Comparison of ENCODE assay signal across 25 cellular contexts in the genomic region with DNA sequence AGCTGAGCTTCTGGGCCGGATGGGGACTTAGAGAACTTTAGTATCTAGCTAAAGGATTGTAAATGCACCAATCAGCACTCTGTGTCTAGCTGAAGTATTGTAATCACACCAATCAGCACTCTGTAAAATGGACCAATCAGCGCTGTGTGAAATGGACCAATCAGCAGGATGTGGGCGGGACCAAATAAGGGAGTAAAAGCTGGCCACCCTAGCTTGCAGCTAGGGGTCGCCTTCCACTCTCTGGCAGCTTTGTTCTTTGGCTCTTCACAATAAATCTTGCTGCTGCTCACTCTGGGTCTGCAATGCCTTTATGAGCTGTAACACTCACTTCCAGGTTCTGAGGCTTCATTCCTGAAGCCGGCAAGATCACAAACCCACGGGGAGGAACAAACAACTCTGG.
"Had no signal": no experiment of that assay in that cellular context is flagged by ENCODE, and none has a peak within 500 bp of the region (broad histone marks: within the 10 kb centered on the region; RNA-seq: fewer than 3 reads in every experiment).

No MANE protein-coding gene starts in this region.

- H3K27ac ChIP-seq: adrenal gland, esophagus muscularis mucosa, hepatocyte, left ventricle myocardium inferior, spleen, tibial artery had no signal

- H3K4me1 ChIP-seq: adrenal gland, esophagus muscularis mucosa, left ventricle myocardium inferior, spleen, tibial artery had no signal

- H3K79me2 ChIP-seq: hepatocyte had no signal

- H3K4me3 Mint-ChIP-seq: activated B cell treated with CpG ODN at 0.5 μM for 24 hours; activated naive CD8-positive, alpha-beta T cell; activated T-cell treated with anti-CD3 and anti-CD28 coated beads, Interleukin-2, amount 50 U/mL, for 4 hours; natural killer cell; stimulated activated naive CD8-positive, alpha-beta T cell treated with anti-CD3 and anti-CD28 coated beads, Interleukin-15, Interleukin-2, amounts not matched to agents 100 ng/mL and 50 ng/mL, for 24 hours had no signal

- H3K36me3 Mint-ChIP-seq: activated naive CD8-positive, alpha-beta T cell had no signal

- H2AFZ ChIP-seq: hepatocyte had no signal

- H3K27me3 Mint-ChIP-seq: activated B cell treated with CpG ODN at 0.5 μM for 24 hours; activated naive CD8-positive, alpha-beta T cell; progenitor cell of endocrine pancreas; stimulated activated naive CD8-positive, alpha-beta T cell treated with anti-CD3 and anti-CD28 coated beads, Interleukin-15, Interleukin-2, amounts not matched to agents 100 ng/mL and 50 ng/mL, for 24 hours had no signal

- H3K4me2 ChIP-seq: hepatocyte had no signal

- H3K27me3 ChIP-seq: adrenal gland, esophagus muscularis mucosa, hepatocyte, spleen, tibial artery had no signal

- H3K9me3 ChIP-seq: adrenal gland had no signal

- DNase-seq: activated B cell treated with CpG ODN at 0.5 μM for 24 hours; activated CD4-positive, alpha-beta T cell treated with anti-CD3 and anti-CD28 coated beads for 4 hours; activated CD4-positive, alpha-beta T cell treated with anti-CD3 and anti-CD28 coated beads, Interleukin-2, amount 50 U/mL, for 48 hours; activated CD8-positive, alpha-beta memory T cell treated with anti-CD3 and anti-CD28 coated beads, Interleukin-2, amount 50 U/mL, for 48 hours; activated naive CD4-positive, alpha-beta T cell; activated T-cell treated with anti-CD3 and anti-CD28 coated beads, Interleukin-2, amount 50 U/mL, for 4 hours; adrenal gland; central memory CD4-positive, alpha-beta T cell; effector memory CD4-positive, alpha-beta T cell; glutamatergic neuron; kidney glomerular epithelial cell; left ventricle myocardium inferior; midbrain; natural killer cell; retina; spleen; substantia nigra; T-helper 9 cell; tibial artery had no signal

- ATAC-seq: activated T-cell treated with anti-CD3 and anti-CD28 coated beads, Interleukin-2, amount 50 U/mL, for 4 hours; natural killer cell had no signal

- H3K36me3 ChIP-seq: adrenal gland, esophagus muscularis mucosa, left ventricle myocardium inferior, spleen, tibial artery had no signal

- H3K4me1 Mint-ChIP-seq: activated B cell treated with CpG ODN at 0.5 μM for 24 hours, natural killer cell had no signal

- H3K4me3 ChIP-seq: adrenal gland, esophagus muscularis mucosa, hepatocyte, left ventricle myocardium inferior, spleen, tibial artery had no signal

- H3K27ac Mint-ChIP-seq: activated B cell treated with CpG ODN at 0.5 μM for 24 hours; activated naive CD8-positive, alpha-beta T cell; activated T-helper 2 cell treated with anti-CD3 and anti-CD28 coated beads, Interferon-gamma antibody, Interleukin-2, Interleukin-4, amounts not matched to agents 10 μg/mL and 5 μg/mL and 100 μg/mL, durations not matched to agents 14 hours and 24 hours and 36 hours; natural killer cell; progenitor cell of endocrine pancreas; stimulated activated naive CD8-positive, alpha-beta T cell treated with anti-CD3 and anti-CD28 coated beads, Interleukin-15, Interleukin-2, amounts not matched to agents 100 ng/mL and 50 ng/mL, for 24 hours had no signal
